ENCODE assay signal across 28 cellular contexts in the genomic region with DNA sequence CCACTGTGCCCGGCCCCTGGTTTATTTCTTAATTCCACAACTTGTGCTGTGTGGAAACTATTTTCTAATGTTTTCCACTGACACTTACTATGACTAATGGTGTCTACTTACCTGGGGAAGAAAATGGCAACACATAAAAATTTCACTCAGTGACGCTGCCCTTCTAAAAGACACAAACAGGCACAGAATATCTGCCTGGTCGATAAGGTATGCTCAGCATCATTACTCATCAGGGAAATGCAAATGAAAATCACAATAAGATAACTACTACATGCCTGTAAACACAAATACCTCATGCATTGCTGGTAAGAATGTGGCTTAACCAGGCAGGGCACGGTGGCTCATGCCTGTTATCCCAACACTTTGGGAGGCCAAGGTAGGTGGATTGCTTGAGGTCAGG.
"Had no signal": no experiment of that assay in that cellular context is flagged by ENCODE, and none has a peak within 500 bp of the region (broad histone marks: within the 10 kb centered on the region; RNA-seq: fewer than 3 reads in every experiment).

No MANE protein-coding gene starts in this region.

- H2AFZ ChIP-seq: neural progenitor cell, parathyroid adenoma had no signal

- DNase-seq: dorsolateral prefrontal cortex; effector CD4-positive, alpha-beta T cell; esophagus squamous epithelium; gastrocnemius medialis; head of caudate nucleus; mesenchymal stem cell; midbrain; naive thymus-derived CD4-positive, alpha-beta T cell; stimulated activated CD4-positive, alpha-beta T cell treated with anti-CD3 and anti-CD28 coated beads, Interleukin-12 subunit alpha, Interleukin-12 subunit beta, amount 100 ng/mL, for 4 hours; stimulated activated CD4-positive, alpha-beta T cell treated with anti-CD3 and anti-CD28 coated beads, Interleukin-1b, Interleukin-23, amount 100 ng/mL, for 48 hours; stimulated activated CD4-positive, alpha-beta T cell treated with anti-CD3 and anti-CD28 coated beads, Interleukin-4, amount 100 ng/mL, for 1 hour; stimulated activated CD8-positive, alpha-beta memory T cell treated with anti-CD3 and anti-CD28 coated beads, Interleukin-4, amount 100 ng/mL, for 48 hours; stimulated activated naive CD4-positive, alpha-beta T cell; upper lobe of right lung; uterus had no signal

- H3K36me3 ChIP-seq: uterus had no signal

- H3K9ac ChIP-seq: neural progenitor cell, parathyroid adenoma had no signal

- H3K4me1 Mint-ChIP-seq: nephron, neural progenitor cell had no signal

- H3K4me3 ChIP-seq: dorsolateral prefrontal cortex, esophagus squamous epithelium, gastrocnemius medialis, lung, neural progenitor cell, right atrium auricular region, smooth muscle cell, thoracic aorta, tibial nerve, upper lobe of right lung, uterus had no signal

- H3K27me3 Mint-ChIP-seq: naive thymus-derived CD4-positive, alpha-beta T cell; progenitor cell of endocrine pancreas had no signal

- H3K4me1 ChIP-seq: esophagus squamous epithelium, gastrocnemius medialis, neural progenitor cell, parathyroid adenoma, right atrium auricular region, tibial nerve, upper lobe of right lung, uterus had no signal

- H3K27ac ChIP-seq: dorsolateral prefrontal cortex, esophagus squamous epithelium, gastrocnemius medialis, neural progenitor cell, parathyroid adenoma, right atrium auricular region, thoracic aorta, tibial nerve, upper lobe of right lung, uterus had no signal

- H3K9me3 Mint-ChIP-seq: naive thymus-derived CD4-positive, alpha-beta T cell; nephron; neural progenitor cell had no signal

- H3K4me3 Mint-ChIP-seq: naive thymus-derived CD4-positive, alpha-beta T cell; nephron; neural progenitor cell had no signal

- ATAC-seq: gastrocnemius medialis; left lobe of liver; naive thymus-derived CD4-positive, alpha-beta T cell; sciatic nerve; upper lobe of right lung had no signal

- H3K79me2 ChIP-seq: parathyroid adenoma had no signal

- H3K27me3 ChIP-seq: dorsolateral prefrontal cortex, esophagus squamous epithelium, gastrocnemius medialis, neural progenitor cell, right atrium auricular region, tibial nerve, upper lobe of right lung, uterus had no signal

- H3K4me2 ChIP-seq: neural progenitor cell, smooth muscle cell had no signal

- H3K9me3 ChIP-seq: esophagus squamous epithelium, gastrocnemius medialis, right atrium auricular region, thoracic aorta, tibial nerve, upper lobe of right lung, uterus had no signal

- H3K27ac Mint-ChIP-seq: nephron, neural progenitor cell, progenitor cell of endocrine pancreas had no signal

- FAIRE-seq: colon, keratinocyte had no signal
